Comparison of ENCODE assay signal across 19 cellular contexts in genomic region chr22:49380828-49381114, GRCh38.
A peak's percentile ranks its signal among the peaks of the same experiment; 100 is the strongest.
DNase-seq lines count a peak whose midpoint lies in the region; ATAC-seq and TF ChIP-seq lines count a peak whose summit lies in the region.
"Had no signal": no experiment of that assay in that cellular context is flagged by ENCODE, and none has a peak within 500 bp of the region (broad histone marks: within the 10 kb centered on the region; RNA-seq: fewer than 3 reads in every experiment).

No MANE protein-coding gene starts in this region.

- H2AFZ ChIP-seq in MM.1S (ENCODE audit: low read length) = no peak overlapping the region

- WGBS in endodermal cell (ENCODE audit: insufficient coverage in 1 of 2, insufficient read length in 1 of 2), 2 experiments = 20 to 53% methylated on average over 1 of the region's 1 CpG

- H3K9me3 ChIP-seq in MM.1S (replicated peaks; ENCODE audit: insufficient read depth, low read length) (no peaks in the 10 kb centered on the region), endodermal cell (ENCODE audit: control insufficient read depth, low read length) (no peaks in the 10 kb centered on the region)
- no peaks in the 10 kb centered on the region for H3K9me3 ChIP-seq in naive thymus-derived CD4-positive, alpha-beta T cell (ENCODE audit: control insufficient read depth in 2 of 3, low read length in 3 of 3)
- H3K9me3 ChIP-seq: Caco-2 had no signal

- H3K27me3 ChIP-seq in MM.1S (replicated peaks; ENCODE audit: insufficient read depth, low read length) (no peaks in the 10 kb centered on the region), endodermal cell (ENCODE audit: control insufficient read depth, insufficient read depth, low read length, poor library complexity, severe bottlenecking) (no peaks in the 10 kb centered on the region)
- no peaks in the 10 kb centered on the region for H3K27me3 ChIP-seq in naive thymus-derived CD4-positive, alpha-beta T cell (ENCODE audit: control insufficient read depth in 2 of 2, insufficient read depth in 2 of 2, low read length in 2 of 2)

- H4K20me1 ChIP-seq in MM.1S (ENCODE audit: insufficient read depth, low read length) = no peaks in the 10 kb centered on the region

- H3K9me2 ChIP-seq in MM.1S (replicated peaks; ENCODE audit: insufficient read depth, low read length) = no peaks in the 10 kb centered on the region

- peaks cover 30% of the 10 kb centered on the region for H3K4me1 ChIP-seq in MM.1S (ENCODE audit: low read length)
- no peaks in the 10 kb centered on the region for H3K4me1 ChIP-seq in endodermal cell (ENCODE audit: control insufficient read depth, insufficient read depth, low read length)
- H3K4me1 ChIP-seq in naive thymus-derived CD4-positive, alpha-beta T cell (ENCODE audit: control insufficient read depth in 2 of 2, insufficient read depth in 2 of 2, low read length in 2 of 2) = no peaks in the 10 kb centered on the region
- H3K4me1 ChIP-seq: Caco-2, SJCRH30 had no signal

- DNase-seq in cardiac septum (ENCODE audit: low spot score) (peak; percentile 46), Right ventricle myocardium superior (no peak), MM.1S (no peak), endodermal cell (peak; percentile 17), NOMO-1 (lab: John Stamatoyannopoulos, UW; ENCODE audit: unreplicated experiment in 2 of 2) (no peak)
- no peak for DNase-seq in stimulated activated CD4-positive, alpha-beta T cell treated with anti-CD3 and anti-CD28 coated beads, Interleukin-1b, Interleukin-23, amount 100 ng/mL, for 48 hours
- DNase-seq in naive thymus-derived CD4-positive, alpha-beta T cell = no peak
- DNase-seq: Caco-2; DMS153; NCI-H1105 treated with DMSO at 0.1 percent for 48 hours; NCI-H187 treated with DMSO at 0.1 percent for 48 hours; NK-92 treated with Interleukin-12 subunit alpha and Interleukin-12 subunit beta, amount 100 ng/mL, for 24 hours; PC-3; SJCRH30 had no signal

- no peaks in the 10 kb centered on the region for H3K9me3 Mint-ChIP-seq in endodermal cell
- peaks cover 0 to 4% (median 0%) of the 10 kb centered on the region in 11 donors for H3K9me3 Mint-ChIP-seq in naive thymus-derived CD4-positive, alpha-beta T cell

- no peak overlapping the region for H3K4me3 Mint-ChIP-seq in endodermal cell
- peak overlapping the region in 1 of 10 donors; percentile 7 for H3K4me3 Mint-ChIP-seq in naive thymus-derived CD4-positive, alpha-beta T cell

- ATAC-seq in Right ventricle myocardium superior (ENCODE audit: poor library complexity) = no peak
- no peak for ATAC-seq in naive thymus-derived CD4-positive, alpha-beta T cell
- ATAC-seq: HCT116, PC-3 had no signal

- no peak overlapping the region for H3K27ac Mint-ChIP-seq in endodermal cell
- H3K27ac Mint-ChIP-seq in naive thymus-derived CD4-positive, alpha-beta T cell = no peak overlapping the region
- H3K27ac Mint-ChIP-seq: CD14-positive monocyte had no signal

- no peaks in the 10 kb centered on the region for H3K27me3 Mint-ChIP-seq in endodermal cell (ENCODE audit: insufficient read depth)
- H3K27me3 Mint-ChIP-seq in naive thymus-derived CD4-positive, alpha-beta T cell = peaks cover 7 to 57% (median 40%) of the 10 kb centered on the region in 5 donors

- H3K79me2 ChIP-seq in MM.1S (ENCODE audit: low read length) = no peaks in the 10 kb centered on the region

- CTCF ChIA-PET in naive thymus-derived CD4-positive, alpha-beta T cell (lab: Charles Lee) = no interaction called here

- H3K9ac ChIP-seq in MM.1S (ENCODE audit: low read length) = peak overlapping the region; percentile 7; the same call in 1 of the 2 replicates
- no peak overlapping the region for H3K9ac ChIP-seq in endodermal cell (ENCODE audit: extremely low read depth, low read length, poor library complexity, severe bottlenecking)

- peak overlapping the region; percentile 89 for H3K27ac ChIP-seq in MM.1S (ENCODE audit: low read length)
- H3K27ac ChIP-seq in endodermal cell (ENCODE audit: low read depth, low read length) = no peak overlapping the region
- no peak overlapping the region for H3K27ac ChIP-seq in naive thymus-derived CD4-positive, alpha-beta T cell (ENCODE audit: low read depth, low read length)
- H3K27ac ChIP-seq: HL-60, RWPE1, SJCRH30 had no signal

- no peak overlapping the region for H3K4me3 ChIP-seq in MM.1S (ENCODE audit: low read length)
- H3K4me3 ChIP-seq in endodermal cell (ENCODE audit: low read length) = no peak overlapping the region
- no peak overlapping the region for H3K4me3 ChIP-seq in naive thymus-derived CD4-positive, alpha-beta T cell (ENCODE audit: low read length)
- H3K4me3 ChIP-seq: SJCRH30 had no signal

- H3K36me3 Mint-ChIP-seq in endodermal cell (ENCODE audit: low read depth) = no peaks in the 10 kb centered on the region
- H3K36me3 Mint-ChIP-seq in naive thymus-derived CD4-positive, alpha-beta T cell = no peaks in the 10 kb centered on the region
- H3K36me3 Mint-ChIP-seq: CD14-positive monocyte, IgD-negative memory B cell had no signal

- intact Hi-C loops in cardiac septum (cut with DNase I) (no loop called here), Right ventricle myocardium superior (cut with DNase I) (no loop called here)
- intact Hi-C loops in naive thymus-derived CD4-positive, alpha-beta T cell (cut with micrococcal nuclease) = no loop called here

- TF ChIP-seq CTCF in MM.1S (IDR thresholded peaks at IDR 0.05; ENCODE audit: low read length) (no peak), endodermal cell (conservative IDR thresholded peaks at IDR 0.05) (no peak)

- no peaks in the 10 kb centered on the region for H3K4me1 Mint-ChIP-seq in endodermal cell
- H3K4me1 Mint-ChIP-seq in naive thymus-derived CD4-positive, alpha-beta T cell = no peaks in the 10 kb centered on the region
- H3K4me1 Mint-ChIP-seq: CD14-positive monocyte had no signal

- POLR2A ChIA-PET in naive thymus-derived CD4-positive, alpha-beta T cell (lab: Charles Lee) = no interaction called here

- peak overlapping the region; percentile 16; the same call in 1 of the 2 replicates for H3K4me2 ChIP-seq in MM.1S (ENCODE audit: low read depth, low read length)

- H3F3A ChIP-seq in MM.1S (ENCODE audit: insufficient read depth, low read length) = peaks cover 12% of the 10 kb centered on the region; the same call in 1 of the 2 replicates

- H3K36me3 ChIP-seq in MM.1S (replicated peaks; ENCODE audit: insufficient read depth, low read length) (no peaks in the 10 kb centered on the region), endodermal cell (ENCODE audit: control insufficient read depth, insufficient read depth, low read length) (no peaks in the 10 kb centered on the region)
- H3K36me3 ChIP-seq in naive thymus-derived CD4-positive, alpha-beta T cell (ENCODE audit: control insufficient read depth in 2 of 3, insufficient read depth in 3 of 3, low read length in 3 of 3) = no peaks in the 10 kb centered on the region
- H3K36me3 ChIP-seq: SJCRH30 had no signal

Comparison
In these comparisons a context has a peak if more than half of its experiments do, and no peak if none do; other contexts are left out.
1. DNase-seq: peak in cardiac septum (single experiment) and endodermal cell (single experiment); none in Right ventricle myocardium superior (single experiment), MM.1S (single experiment), stimulated activated CD4-positive, alpha-beta T cell treated with anti-CD3 and anti-CD28 coated beads, Interleukin-1b, Interleukin-23, amount 100 ng/mL, for 48 hours (single experiment), naive thymus-derived CD4-positive, alpha-beta T cell (0 of 9) and NOMO-1 (0 of 2).